9 cellular contexts compared by ENCODE assay signal in genomic region chr11:46948378-46949131, GRCh38. TPM values are rescaled to one million over a fixed set of nuclear protein-coding genes. Genes with fewer than 3 reads are reported as not detected.
DNase-seq lines count a peak whose midpoint lies in the region; ATAC-seq and TF ChIP-seq lines count a peak whose summit lies in the region.
"Had no signal": no experiment of that assay in that cellular context is flagged by ENCODE, and none has a peak within 500 bp of the region (broad histone marks: within the 10 kb centered on the region; RNA-seq: fewer than 3 reads in every experiment).

No MANE protein-coding gene starts in this region.

- H2AFZ ChIP-seq in IMR-90 (replicated peaks; ENCODE audit: low read length, poor library complexity), result peak overlapping the region; percentile 9

- H4K8ac ChIP-seq in IMR-90 (ENCODE audit: low read depth in 2 of 2, low read length in 2 of 2), result peak overlapping the region in 1 of 2 experiments; percentile 10; a peak in 1 of 4 replicates

- H3K56ac ChIP-seq in IMR-90 (ENCODE audit: extremely low read depth, insufficient read depth, low read length), result no peak overlapping the region

- no peak overlapping the region for H2AK9ac ChIP-seq in IMR-90 (replicated peaks; ENCODE audit: low read depth, low read length, poor library complexity)

- peaks cover 14% of the 10 kb centered on the region for H3K4me1 ChIP-seq in IMR-90 (ENCODE audit: control insufficient read depth, insufficient read depth, low read length)
- H3K4me1 ChIP-seq in left lung, result no peaks in the 10 kb centered on the region
- peaks cover 0 to 15% (median 0%) of the 10 kb centered on the region in 4 donors for H3K4me1 ChIP-seq in Peyer's patch

- no peak for TF ChIP-seq RAD21 in IMR-90 (IDR thresholded peaks at IDR 0.05; ENCODE audit: low read length)

- H3K9me3 Mint-ChIP-seq in activated naive CD4-positive, alpha-beta T cell treated with anti-CD3 and anti-CD28 coated beads, Interleukin-2, amount 50 U/mL, for 72 hours, result no peaks in the 10 kb centered on the region

- dilution Hi-C loops in IMR-90 (cut with HindIII; ENCODE audit: low sequenced_read_pairs, unreplicated experiment), result no loop called here

- H3K36me3 ChIP-seq in IMR-90 (ENCODE audit: control insufficient read depth, insufficient read depth, low read length) (no peaks in the 10 kb centered on the region), left lung (no peaks in the 10 kb centered on the region), Peyer's patch (no peaks in the 10 kb centered on the region)

- no peaks in the 10 kb centered on the region for H3K36me3 Mint-ChIP-seq in activated naive CD4-positive, alpha-beta T cell treated with anti-CD3 and anti-CD28 coated beads, Interleukin-2, amount 50 U/mL, for 72 hours

- in situ Hi-C loops in IMR-90 (cut with MboI; ENCODE audit: low sequenced_read_pairs) (no loop called here), astrocyte of the cerebellum (cut with HindIII; ENCODE audit: low sequenced_read_pairs) (no loop called here)

- TF ChIP-seq POLR2A in IMR-90 (IDR thresholded peaks at IDR 0.05; ENCODE audit: low read depth, low read length), result no peak
- TF ChIP-seq POLR2A in Peyer's patch (IDR thresholded peaks at IDR 0.05), result no peak

- CTCF ChIA-PET in IMR-90 (lab: Yijun Ruan, JAX), result interaction anchor here (0.6 to 2.1 kb wide), 5 partner anchors 12 to 205 kb away, joined by 3 to 6 read pairs (median 3); partner anchors contain the start of gene CSTPP1

- ATAC-seq in IMR-90 (ENCODE audit: low read depth) (peak; percentile 83), left lung (peak; percentile 87)
- no peak for ATAC-seq in activated naive CD4-positive, alpha-beta T cell treated with anti-CD3 and anti-CD28 coated beads, Interleukin-2, amount 50 U/mL, for 72 hours

- 0 out of 2 replicates have a peak, but pooled peaks cover 4% of the 10 kb centered on the region for H4K20me1 ChIP-seq in IMR-90 (ENCODE audit: insufficient read depth, low read length)

- no peak overlapping the region; the same call in 1 of the 2 replicates for H3K14ac ChIP-seq in IMR-90 (replicated peaks; ENCODE audit: low read depth, low read length)

- H2BK5ac ChIP-seq in IMR-90 (ENCODE audit: low read depth, low read length, poor library complexity, severe bottlenecking), result no peak overlapping the region

- WGBS in IMR-90 (ENCODE audit: extremely low coverage in 2 of 2, insufficient read length in 1 of 2), 2 experiments, result no CpG with 5 or more reads among the region's 4 CpGs

- H3K4me3 ChIP-seq in IMR-90 (ENCODE audit: insufficient read depth, low read depth, low read length), result no peak overlapping the region
- no peak overlapping the region for H3K4me3 ChIP-seq in astrocyte of the cerebellum (ENCODE audit: low read depth, low read length)
- H3K4me3 ChIP-seq in left lung, result no peak overlapping the region
- no peak overlapping the region for H3K4me3 ChIP-seq in Peyer's patch
- H3K4me3 ChIP-seq: dorsolateral prefrontal cortex had no signal

- peak overlapping the region; percentile 65; the same call in 1 of the 2 replicates for H2AK5ac ChIP-seq in IMR-90 (ENCODE audit: low read depth, low read length)

- no TSS peak for BruUV-seq in IMR-90 (replicated peaks; lab: Mats Ljungman, UMichigan)

- H3K79me1 ChIP-seq in IMR-90 (ENCODE audit: low read depth in 1 of 2, low read length in 2 of 2), result peaks cover 8 to 26% of the 10 kb centered on the region in 2 experiments; a peak in 3 of 4 replicates

- peaks cover 16% of the 10 kb centered on the region for H3K9me1 ChIP-seq in IMR-90 (ENCODE audit: insufficient read depth, low read length)

- no peak overlapping the region for H3K23ac ChIP-seq in IMR-90 (ENCODE audit: low read depth, low read length)

- H4K5ac ChIP-seq in IMR-90 (ENCODE audit: low read depth, low read length), result no peak overlapping the region

- no peak overlapping the region for H3K27ac Mint-ChIP-seq in activated naive CD4-positive, alpha-beta T cell treated with anti-CD3 and anti-CD28 coated beads, Interleukin-2, amount 50 U/mL, for 72 hours

- 0 out of 3 replicates have a peak overlapping the region, but pooled peaks have one; percentile 31 for H2BK15ac ChIP-seq in IMR-90 (ENCODE audit: low read depth, low read length)

- POLR2A ChIA-PET in IMR-90 (lab: Charles Lee; ENCODE audit: unreplicated experiment), result interaction anchor here (0.8 kb wide), 1 partner anchor 195 kb away, joined by 4 read pairs; no protein-coding TSS in a partner anchor

- peak overlapping the region; percentile 68; the same call in 1 of the 2 replicates for H3K4ac ChIP-seq in IMR-90 (ENCODE audit: low read depth, low read length)

- H2BK20ac ChIP-seq in IMR-90 (ENCODE audit: low read depth, low read length), result no peak overlapping the region

- no peak overlapping the region for H3K18ac ChIP-seq in IMR-90 (ENCODE audit: low read depth, low read length)

- 0 out of 2 replicates have a peak overlapping the region, but pooled peaks have one; percentile 43 for H2BK120ac ChIP-seq in IMR-90 (ENCODE audit: low read depth, low read length)

- peak overlapping the region; percentile 16; the same call in 1 of the 2 replicates for H3K4me2 ChIP-seq in IMR-90 (ENCODE audit: low read depth, low read length)

- H4K91ac ChIP-seq in IMR-90 (ENCODE audit: insufficient read depth, low read depth, low read length), result no peak overlapping the region

- DNase-seq in AG09319 (ENCODE audit: extremely low read depth, low read depth), result peak; percentile 16
- peak; percentile 91 for DNase-seq in IMR-90
- DNase-seq in astrocyte of the cerebellum (ENCODE audit: low read depth), result peak; percentile 52
- DNase-seq in left lung, result no peak
- no peak for DNase-seq in iPS-NIHi11 (ENCODE audit: low spot score)
- no peak for DNase-seq in Peyer's patch
- DNase-seq in activated CD4-positive, alpha-beta T cell treated with anti-CD3 and anti-CD28 coated beads, Interleukin-2, amount 50 U/mL, for 1 hour, result no peak
- no peak for DNase-seq in activated naive CD4-positive, alpha-beta T cell treated with anti-CD3 and anti-CD28 coated beads, Interleukin-2, amount 50 U/mL, for 72 hours (ENCODE audit: low spot score in 2 of 2)
- DNase-seq: dorsolateral prefrontal cortex had no signal

- H3K9ac ChIP-seq in IMR-90 (ENCODE audit: low read depth, low read length), result no peak overlapping the region

- H3K9me3 ChIP-seq in IMR-90 (ENCODE audit: control insufficient read depth, insufficient read depth, low read length) (no peaks in the 10 kb centered on the region), left lung (no peaks in the 10 kb centered on the region), Peyer's patch (no peaks in the 10 kb centered on the region)

- no peak for TF ChIP-seq CTCF in AG09319 (IDR thresholded peaks at IDR 0.05; ENCODE audit: low read depth, low read length)
- no peak for TF ChIP-seq CTCF in IMR-90 (conservative IDR thresholded peaks at IDR 0.05; ENCODE audit: low read depth, low read length)
- TF ChIP-seq CTCF in astrocyte of the cerebellum (IDR thresholded peaks at IDR 0.05; ENCODE audit: low read depth, low read length, missing control alignments), result no peak
- TF ChIP-seq CTCF in left lung (IDR thresholded peaks at IDR 0.05), result no peak
- no peak for TF ChIP-seq CTCF in Peyer's patch (IDR thresholded peaks at IDR 0.05)

- intact Hi-C loops in IMR-90 (cut with micrococcal nuclease) (no loop called here), left lung (cut with DNase I) (no loop called here)

- no peaks in the 10 kb centered on the region for H3K27me3 ChIP-seq in IMR-90 (ENCODE audit: control insufficient read depth, insufficient read depth, low read length)
- no peaks in the 10 kb centered on the region for H3K27me3 ChIP-seq in left lung
- no peaks in the 10 kb centered on the region for H3K27me3 ChIP-seq in Peyer's patch
- H3K27me3 ChIP-seq: dorsolateral prefrontal cortex had no signal

- no peak overlapping the region for H3K27ac ChIP-seq in IMR-90 (ENCODE audit: insufficient read depth, low read length)
- H3K27ac ChIP-seq in left lung, result no peak overlapping the region
- peak overlapping the region in 1 of 4 donors; percentile 40 for H3K27ac ChIP-seq in Peyer's patch

TF ChIP-seq in IMR-90, 13 proteins besides CTCF, POLR2A, EP300 and RAD21 (continues in another document):
- TF ChIP-seq, protein P1, sequence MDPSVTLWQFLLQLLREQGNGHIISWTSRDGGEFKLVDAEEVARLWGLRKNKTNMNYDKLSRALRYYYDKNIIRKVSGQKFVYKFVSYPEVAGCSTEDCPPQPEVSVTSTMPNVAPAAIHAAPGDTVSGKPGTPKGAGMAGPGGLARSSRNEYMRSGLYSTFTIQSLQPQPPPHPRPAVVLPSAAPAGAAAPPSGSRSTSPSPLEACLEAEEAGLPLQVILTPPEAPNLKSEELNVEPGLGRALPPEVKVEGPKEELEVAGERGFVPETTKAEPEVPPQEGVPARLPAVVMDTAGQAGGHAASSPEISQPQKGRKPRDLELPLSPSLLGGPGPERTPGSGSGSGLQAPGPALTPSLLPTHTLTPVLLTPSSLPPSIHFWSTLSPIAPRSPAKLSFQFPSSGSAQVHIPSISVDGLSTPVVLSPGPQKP (IDR thresholded peaks at IDR 0.05; ENCODE audit: borderline replicate concordance, low read depth, low read length), result no peak
- TF ChIP-seq CHD1 (IDR thresholded peaks at IDR 0.05; ENCODE audit: low read depth, low read length), result no peak
- TF ChIP-seq CEBPB (IDR thresholded peaks at IDR 0.05; ENCODE audit: low read depth, low read length), result peak; percentile 40
- TF ChIP-seq MAFK (IDR thresholded peaks at IDR 0.05; ENCODE audit: low read depth, low read length), result peak; percentile 92
- TF ChIP-seq NFE2L2 (IDR thresholded peaks at IDR 0.05; ENCODE audit: low read depth, low read length), result 0 out of 2 replicates have a peak, but pooled peaks have one; percentile 3
- TF ChIP-seq MXI1 (IDR thresholded peaks at IDR 0.05; ENCODE audit: borderline replicate concordance, low read depth, low read length), result no peak
- no peak for TF ChIP-seq RCOR1 (IDR thresholded peaks at IDR 0.05; ENCODE audit: insufficient replicate concordance, low read length)
- no peak; the same call in 1 of the 2 replicates for TF ChIP-seq SMC3 (IDR thresholded peaks at IDR 0.05; ENCODE audit: low read depth, low read length)

RNA-seq across cellular contexts. Expression of gene CSTPP1, which starts 12.0 kb away (rescaled TPM):
- total RNA-seq in IMR-90 (2012; rRNA removed) (21.1 and 22.0 TPM in 2 replicates), left lung (10 to 100 TPM; 28.7 to 36.4 TPM), Peyer's patch (10 to 100 TPM; 31.8 to 42.1 (median 39.1) TPM)
- 35.7 and 36.6 TPM in 2 replicates for polyA plus RNA-seq in IMR-90 (2012; rRNA removed)
- 40.1 and 40.4 TPM in 2 replicates for polyA plus RNA-seq in IMR-90 (2012; cell fraction: cytosol; rRNA removed)
- 25.2 and 32.4 TPM in 2 replicates for polyA plus RNA-seq in IMR-90 (2012; cell fraction: nucleus; rRNA removed; ENCODE audit: low replicate concordance)
- 10 to 100 TPM; 12.5 to 29.2 TPM for total RNA-seq in activated naive CD4-positive, alpha-beta T cell treated with anti-CD3 and anti-CD28 coated beads, Interleukin-2, amount 50 U/mL, for 72 hours

RNA-seq across cellular contexts. Expression of gene LRP4, which starts 30.2 kb away (rescaled TPM):
- total RNA-seq in IMR-90 (2012; rRNA removed), result 3.9 and 4.1 TPM in 2 replicates
- 5.1 and 5.8 TPM in 2 replicates for polyA plus RNA-seq in IMR-90 (2012; rRNA removed)
- 3.2 and 3.3 TPM in 2 replicates for polyA plus RNA-seq in IMR-90 (2012; cell fraction: cytosol; rRNA removed)
- 8.7 and 11.6 TPM in 2 replicates for polyA plus RNA-seq in IMR-90 (2012; cell fraction: nucleus; rRNA removed; ENCODE audit: low replicate concordance)
- total RNA-seq in left lung, result 1 to 10 TPM; 4.9 to 5.0 TPM
- total RNA-seq in Peyer's patch, result 10 to 100 TPM; 37.1 to 62.5 (median 44.4) TPM
- under 1 TPM in 1 of 2 donors, not detected in 1; 0.18 TPM for total RNA-seq in activated naive CD4-positive, alpha-beta T cell treated with anti-CD3 and anti-CD28 coated beads, Interleukin-2, amount 50 U/mL, for 72 hours

Comparison
In these comparisons a context has a peak if more than half of its experiments do, and no peak if none do; other contexts are left out.
1. DNase-seq: peak in AG09319 (single experiment), IMR-90 (single experiment) and astrocyte of the cerebellum (single experiment); none in left lung (0 of 2), iPS-NIHi11 (single experiment), Peyer's patch (0 of 3), activated CD4-positive, alpha-beta T cell treated with anti-CD3 and anti-CD28 coated beads, Interleukin-2, amount 50 U/mL, for 1 hour (single experiment) and activated naive CD4-positive, alpha-beta T cell treated with anti-CD3 and anti-CD28 coated beads, Interleukin-2, amount 50 U/mL, for 72 hours (0 of 2).
2. ATAC-seq: peak in IMR-90 (single experiment) and left lung (single experiment); none in activated naive CD4-positive, alpha-beta T cell treated with anti-CD3 and anti-CD28 coated beads, Interleukin-2, amount 50 U/mL, for 72 hours (0 of 2).